Comparison of ENCODE assay signal across 32 cellular contexts in the genomic region with DNA sequence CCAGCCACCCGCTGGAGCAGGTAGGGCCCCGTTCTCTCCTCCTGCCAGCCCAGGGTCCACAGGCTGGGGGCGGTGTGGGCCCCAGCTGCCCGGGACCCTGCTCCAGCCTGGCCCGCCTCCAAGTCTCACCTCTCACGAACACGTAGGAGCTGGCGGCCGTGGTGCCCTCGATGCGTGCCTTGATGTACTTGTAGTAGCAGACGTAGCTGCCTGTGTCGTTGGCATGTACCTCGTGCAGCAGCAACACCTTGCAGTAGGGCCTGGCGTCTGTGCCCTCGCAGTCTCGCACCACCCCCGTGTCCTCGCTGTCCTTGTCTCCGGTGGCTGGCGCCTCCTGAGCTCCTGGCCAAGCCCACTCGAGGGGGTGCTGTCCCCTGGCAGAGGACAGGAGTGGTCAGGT. TPM values are rescaled to one million over a fixed set of nuclear protein-coding genes. Genes with fewer than 3 reads are reported as not detected.
"Had no signal": no experiment of that assay in that cellular context is flagged by ENCODE, and none has a peak within 500 bp of the region (broad histone marks: within the 10 kb centered on the region; RNA-seq: fewer than 3 reads in every experiment).

No MANE protein-coding gene starts in this region.

- H3K9me3 ChIP-seq: left lung, mucosa of descending colon, pancreas, prostate gland, right lobe of liver, stomach, testis, thyroid gland, transverse colon, upper lobe of left lung, vagina had no signal

- H3K27ac ChIP-seq: left lung, pancreas, prostate gland, right lobe of liver, skin epidermis, stomach, testis, thyroid gland, transverse colon, upper lobe of left lung, vagina had no signal

- ATAC-seq: left colon; left lung; mucosa of descending colon; naive thymus-derived CD4-positive, alpha-beta T cell; natural killer cell treated with Interleukin-12 subunit alpha and Interleukin-12 subunit beta and Interleukin-15 and Interleukin-18, amount 100 ng/mL, for 72 hours; pancreas; right lobe of liver; stimulated activated naive B cell treated with anti-CD40 and anti-IgM and Interleukin-4, amounts not matched to agents 10 μg/mL and 1 μg/mL and 100 μg/mL, for 72 hours; stimulated activated naive CD8-positive, alpha-beta T cell treated with anti-CD3 and anti-CD28 coated beads, Interleukin-15, Interleukin-2, amounts not matched to agents 100 U/mL and 50 U/mL, for 24 hours had no signal

- H3K27me3 ChIP-seq: left lung, pancreas, right lobe of liver, testis, thyroid gland, transverse colon, upper lobe of left lung, vagina had no signal

- H3K4me1 ChIP-seq: left lung, pancreas, prostate gland, right lobe of liver, stomach, testis, thyroid gland, transverse colon, vagina had no signal

- FAIRE-seq: pancreas had no signal

- DNase-seq: head of caudate nucleus; islet precursor cell; left colon; midbrain; naive thymus-derived CD4-positive, alpha-beta T cell; nucleus accumbens; retina; right lobe of liver; stimulated activated CD4-positive, alpha-beta T cell treated with anti-CD3 and anti-CD28 coated beads, Interleukin-12 subunit alpha, Interleukin-12 subunit beta, amount 100 ng/mL, for 4 hours; stimulated activated CD4-positive, alpha-beta T cell treated with anti-CD3 and anti-CD28 coated beads, Interleukin-15, amount 100 ng/mL, for 24 hours; stimulated activated CD4-positive, alpha-beta T cell treated with anti-CD3 and anti-CD28 coated beads, Interleukin-2, amount 100 ng/mL, for 24 hours; stimulated activated CD4-positive, alpha-beta T cell treated with anti-CD3 and anti-CD28 coated beads, Interleukin-4, amount 100 ng/mL, for 1 hour; stimulated activated naive B cell treated with anti-CD40 and anti-IgM and Interleukin-4, amounts not matched to agents 10 μg/mL and 1 μg/mL and 100 μg/mL, for 72 hours; stimulated activated naive CD8-positive, alpha-beta T cell treated with anti-CD3 and anti-CD28 coated beads, Interleukin-15, Interleukin-2, amounts not matched to agents 100 U/mL and 50 U/mL, for 24 hours; stomach; testis; thyroid gland; transverse colon had no signal

- H3K36me3 ChIP-seq: left lung, pancreas, prostate gland, right lobe of liver, stomach, thyroid gland, transverse colon, vagina had no signal

- H3K4me3 ChIP-seq: left lung, lung, mucosa of descending colon, pancreas, prostate gland, right lobe of liver, skin epidermis, stomach, testis, thyroid gland, transverse colon, upper lobe of left lung, vagina had no signal

RNA-seq across cellular contexts. Expression of gene FLT4, which starts 19.0 kb away (rescaled TPM):
- total RNA-seq: osteoblast had no signal

RNA-seq across cellular contexts. Expression of gene SCGB3A1, which starts 39.1 kb away (rescaled TPM):
- total RNA-seq: kidney epithelial cell; left colon; mucosa of descending colon; myocyte; natural killer cell treated with Interleukin-12 subunit alpha and Interleukin-12 subunit beta and Interleukin-15 and Interleukin-18, amount 100 ng/mL, for 72 hours; osteoblast; transverse colon; urinary bladder; vagina had no signal
- polyA plus RNA-seq: naive thymus-derived CD4-positive, alpha-beta T cell; neural cell had no signal
